Comparison of ENCODE assay signal across 8 cellular contexts in genomic region chr17:50541916-50542688, GRCh38. TPM values are rescaled to one million over a fixed set of nuclear protein-coding genes. Genes with fewer than 3 reads are reported as not detected.
DNase-seq lines count a peak whose midpoint lies in the region; ATAC-seq and TF ChIP-seq lines count a peak whose summit lies in the region.

No MANE protein-coding gene starts in this region.

- peak overlapping the region; percentile 28 for H3K27ac Mint-ChIP-seq in chondrocyte (ENCODE audit: unreplicated experiment)

- H3K4me3 Mint-ChIP-seq in chondrocyte (ENCODE audit: unreplicated experiment) = peak overlapping the region; percentile 79

- peak overlapping the region; percentile 68 for H3K4me3 ChIP-seq in AG04450 (ENCODE audit: low read depth, low read length)

- no peak overlapping the region for H3K27ac ChIP-seq in AG04450 (ENCODE audit: low read depth, low read length)

- peak; percentile 21; the same call in 1 of the 2 replicates for TF ChIP-seq CTCF in AG04450 (IDR thresholded peaks at IDR 0.05; ENCODE audit: low read depth, low read length)
- peak; percentile 69 for TF ChIP-seq CTCF in chondrocyte (IDR thresholded peaks at IDR 0.05)

- DNase-seq in AG04450 (ENCODE audit: low read depth, low spot score) (no peak), NCI-H2227 (lab: John Stamatoyannopoulos, UW; ENCODE audit: unreplicated experiment) (peak; percentile 91), chondrocyte (ENCODE audit: low spot score) (no peak), kidney tubule cell (ENCODE audit: low spot score) (peak; percentile 82)
- peak; percentile 73 for DNase-seq in activated CD4-positive, alpha-beta T cell treated with anti-CD3 and anti-CD28 coated beads for 1 hour
- DNase-seq in stimulated activated CD4-positive, alpha-beta T cell treated with anti-CD3 and anti-CD28 coated beads, Interleukin-1b, Interleukin-23, amount 100 ng/mL, for 1 hour (ENCODE audit: low read depth in 2 of 2) = peak; percentile 53 to 76

- H3K27me3 ChIP-seq in AG04450 (ENCODE audit: control insufficient read depth, insufficient read depth, low read length) = no peaks in the 10 kb centered on the region

- peaks cover 16% of the 10 kb centered on the region for H3K4me1 Mint-ChIP-seq in chondrocyte (ENCODE audit: low read depth)

- H3K9me3 Mint-ChIP-seq in chondrocyte (ENCODE audit: low read depth) = no peaks in the 10 kb centered on the region

- no peaks in the 10 kb centered on the region for H3K36me3 Mint-ChIP-seq in chondrocyte (ENCODE audit: low read depth)

- H3K27me3 Mint-ChIP-seq in chondrocyte (ENCODE audit: low read depth) = peaks cover 2% of the 10 kb centered on the region

- H3K9me3 ChIP-seq in AG04450 (ENCODE audit: control insufficient read depth, insufficient read depth, low read length) = no peaks in the 10 kb centered on the region; the same call in 1 of the 2 replicates

- ATAC-seq in GM18861 (IDR thresholded peaks at IDR 0.05; ENCODE audit: unreplicated experiment) (peak; percentile 55), HG03095 (IDR thresholded peaks at IDR 0.05; ENCODE audit: unreplicated experiment) (peak; percentile 54)

- POLR2A ChIA-PET in AG04450 (lab: Yijun Ruan, JAX) = interaction anchor here (0.6 to 1.2 kb wide), 7 partner anchors 9 to 177 kb away, joined by 3 to 10 read pairs (median 4); no protein-coding TSS in a partner anchor

- CTCF ChIA-PET in AG04450 (lab: Charles Lee) = interaction anchor here (0.6 to 2.1 kb wide), 9 partner anchors 8 to 300 kb away, joined by 3 to 16 read pairs (median 4); no protein-coding TSS in a partner anchor

RNA-seq across cellular contexts. Expression of gene SPATA20, which starts 4.9 kb away (rescaled TPM):
- 17.1 and 25.1 TPM in 2 replicates for polyA plus RNA-seq in AG04450 (2011; rRNA removed)
- polyA minus RNA-seq in AG04450 (2011; rRNA and poly(A)+ RNA removed) = 19.9 and 31.0 TPM in 2 replicates
- total RNA-seq in chondrocyte = 51.0 to 60.1 TPM (median 51.8 TPM) in 3 replicates

RNA-seq across cellular contexts. Expression of gene EPN3, which starts 9.6 kb away (rescaled TPM):
- polyA plus RNA-seq in AG04450 (2011; rRNA removed) = not detected in 2 replicates
- polyA minus RNA-seq in AG04450 (2011; rRNA and poly(A)+ RNA removed) = 0.09 TPM in 1 of 2 replicates, not detected in the other
- total RNA-seq in chondrocyte = not detected in 3 replicates

RNA-seq across cellular contexts. Expression of gene CACNA1G, which starts 18.4 kb away (rescaled TPM):
- polyA plus RNA-seq in AG04450 (2011; rRNA removed) = 0.05 TPM in 1 of 2 replicates, not detected in the other
- polyA minus RNA-seq in AG04450 (2011; rRNA and poly(A)+ RNA removed) = 0.14 TPM in 1 of 2 replicates, not detected in the other
- total RNA-seq in chondrocyte = 0.05 to 0.41 TPM (median 0.10 TPM) in 3 replicates

RNA-seq across cellular contexts. Expression of gene MYCBPAP, which starts 33.9 kb away (rescaled TPM):
- 0.11 and 0.17 TPM in 2 replicates for polyA plus RNA-seq in AG04450 (2011; rRNA removed)
- 0.48 TPM in 1 of 2 replicates, not detected in the other for polyA minus RNA-seq in AG04450 (2011; rRNA and poly(A)+ RNA removed)
- 0.99 to 1.2 TPM (median 1.00 TPM) in 3 replicates for total RNA-seq in chondrocyte

Comparison
In these comparisons a context has a peak if more than half of its experiments do, and no peak if none do; other contexts are left out.
1. DNase-seq: peak in NCI-H2227 (single experiment), activated CD4-positive, alpha-beta T cell treated with anti-CD3 and anti-CD28 coated beads for 1 hour (single experiment), kidney tubule cell (single experiment) and stimulated activated CD4-positive, alpha-beta T cell treated with anti-CD3 and anti-CD28 coated beads, Interleukin-1b, Interleukin-23, amount 100 ng/mL, for 1 hour (2 of 2); none in AG04450 (single experiment) and chondrocyte (single experiment).